ENCODE assay signal across 1 cellular context in the genomic region with DNA sequence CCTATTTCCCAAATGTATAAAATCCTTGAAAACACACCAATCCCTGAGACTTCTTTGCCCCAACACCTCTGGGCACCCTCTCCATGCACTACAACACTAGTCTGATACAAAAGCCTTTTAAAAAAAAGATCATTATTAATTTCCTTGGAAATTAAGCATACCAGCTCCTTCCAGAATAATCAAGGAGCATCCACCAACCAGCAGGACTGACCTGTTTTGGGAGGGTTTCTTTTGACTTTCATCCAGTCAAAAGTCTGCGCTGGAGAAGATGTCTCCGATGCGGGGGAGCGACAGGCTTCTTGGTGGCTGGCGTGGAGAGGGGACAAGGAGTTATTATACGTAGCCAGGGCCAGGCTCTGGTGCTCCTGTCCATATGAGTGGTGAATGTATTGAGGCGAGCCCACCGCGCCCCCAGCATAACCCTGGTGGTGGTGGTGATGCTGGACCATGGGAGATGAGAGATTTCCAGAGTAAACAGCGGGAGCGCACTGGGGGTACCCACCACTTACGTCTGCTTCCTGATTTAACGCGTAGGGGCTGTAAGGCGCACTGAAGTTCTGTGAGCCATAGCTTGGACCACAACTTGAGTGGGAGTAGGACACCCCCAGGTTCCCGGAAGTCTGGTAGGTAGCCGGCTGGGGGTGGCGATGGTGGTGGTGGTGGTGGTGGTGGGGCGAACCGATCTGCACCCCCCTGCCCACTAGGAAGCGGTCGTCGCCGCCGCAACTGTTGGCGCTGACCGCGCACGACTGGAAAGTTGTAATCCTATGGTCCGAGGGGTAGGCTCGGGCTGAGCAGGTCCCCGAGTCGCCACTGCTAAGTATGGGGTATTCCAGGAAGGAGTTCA.
TF ChIP-seq lines count a peak whose summit lies in the region.

No MANE protein-coding gene starts in this region.

TF ChIP-seq in HepG2, 621 proteins besides CTCF, POLR2A, EP300 and RAD21:
- no peak for TF ChIP-seq RORA (CRISPR knock-in tag; IDR thresholded peaks at IDR 0.05)
- no peak for TF ChIP-seq PLRG1 (conservative IDR thresholded peaks at IDR 0.05)
- no peak for TF ChIP-seq FOXK2 (IDR thresholded peaks at IDR 0.05)
- TF ChIP-seq DPF2 (CRISPR knock-in tag; IDR thresholded peaks at IDR 0.05; ENCODE audit: borderline replicate concordance, low read depth): no peak
- no peak for TF ChIP-seq ZKSCAN1 (IDR thresholded peaks at IDR 0.05; ENCODE audit: low read length)
- no peak for TF ChIP-seq NFE2L2 (IDR thresholded peaks at IDR 0.05; ENCODE audit: low read length)
- TF ChIP-seq ZNF709 (CRISPR knock-in tag; IDR thresholded peaks at IDR 0.05): no peak
- TF ChIP-seq NPAS2 (CRISPR knock-in tag; IDR thresholded peaks at IDR 0.05; ENCODE audit: borderline replicate concordance): no peak
TF ChIP-seq in HepG2: peak in this region for 0.
